In the genomic region with DNA sequence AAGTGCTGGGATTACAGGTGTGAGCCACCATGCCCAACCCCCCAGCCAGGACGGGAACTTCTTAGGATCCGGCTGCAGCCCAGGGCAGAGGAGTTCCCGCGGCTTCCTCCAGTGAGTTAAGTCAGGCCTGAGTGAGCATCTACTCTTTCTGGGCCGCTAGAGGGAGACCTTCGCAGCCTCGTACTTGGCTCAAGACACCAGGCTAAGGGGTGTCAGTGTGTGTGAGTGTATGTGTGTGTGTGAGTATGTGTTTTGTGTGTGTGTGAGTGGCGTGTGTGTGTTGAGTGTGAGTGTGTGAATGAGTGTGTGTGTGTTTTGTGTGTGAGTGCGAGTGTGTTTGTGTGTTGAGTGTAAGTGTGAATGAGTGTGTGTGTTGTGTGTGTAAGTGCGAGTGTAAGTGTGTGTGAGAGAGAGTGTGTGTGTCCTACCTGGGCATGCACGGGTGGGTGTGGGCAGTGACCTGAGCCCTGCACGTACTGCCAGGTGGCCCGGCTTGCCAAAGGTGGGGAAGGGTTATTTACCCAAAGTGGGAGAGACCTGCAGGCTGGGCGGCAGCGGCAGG, we compare ENCODE assay signal across 9 cellular contexts. TPM values are rescaled to one million over a fixed set of nuclear protein-coding genes. Genes with fewer than 3 reads are reported as not detected.
DNase-seq lines count a peak whose midpoint lies in the region; ATAC-seq and TF ChIP-seq lines count a peak whose summit lies in the region.
"Had no signal": no experiment of that assay in that cellular context is flagged by ENCODE, and none has a peak within 500 bp of the region (broad histone marks: within the 10 kb centered on the region; RNA-seq: fewer than 3 reads in every experiment).

No MANE protein-coding gene starts in this region.

- TF ChIP-seq CTCF in PC-3 (conservative IDR thresholded peaks at IDR 0.05; ENCODE audit: low read depth, low read length) (peak; percentile 91), esophagus squamous epithelium (IDR thresholded peaks at IDR 0.05) (peak; percentile 58 to 90 (median 82))

- no peak overlapping the region for H3K9ac ChIP-seq in PC-3 (ENCODE audit: low read length)

- no peaks in the 10 kb centered on the region for H3K79me2 ChIP-seq in PC-3 (ENCODE audit: low read length)

- H2AFZ ChIP-seq in PC-3 (ENCODE audit: low read length) = no peak overlapping the region

- DNase-seq in DMS153 (lab: John Stamatoyannopoulos, UW) (peak; percentile 40), LHCN-M2 (ENCODE audit: low read depth) (peak; percentile 87), PC-3 (peak; percentile 94), activated T-cell treated with anti-CD3 and anti-CD28 coated beads for 4 hours (peak; percentile 55), esophagus squamous epithelium (lab: John Stamatoyannopoulos, UW) (no peak)
- DNase-seq in natural killer cell treated with Interleukin-12 subunit alpha and Interleukin-12 subunit beta and Interleukin-15 and Interleukin-18, amount 100 ng/mL, for 72 hours (ENCODE audit: low spot score) = peak; percentile 83

- intact Hi-C loops in PC-3 (cut with micrococcal nuclease) = loop anchor here (1.0 kb wide), 2 partner anchors 70 to 132 kb away; a partner anchor contains a TSS
- intact Hi-C loops in esophagus squamous epithelium (cut with DNase I) = loop anchor here (5.0 kb wide), 1 partner anchor 137 kb away; no protein-coding TSS in a partner anchor

- no peak overlapping the region for H3K4me3 Mint-ChIP-seq in natural killer cell treated with Interleukin-12 subunit alpha and Interleukin-12 subunit beta and Interleukin-15 and Interleukin-18, amount 100 ng/mL, for 72 hours
- no peak overlapping the region for H3K4me3 Mint-ChIP-seq in stimulated activated memory B cell treated with anti-CD40 and anti-IgM and Interleukin-4, amounts not matched to agents 10 μg/mL and 1 μg/mL and 100 μg/mL, for 72 hours
- H3K4me3 Mint-ChIP-seq: activated naive CD4-positive, alpha-beta T cell treated with anti-CD3 and anti-CD28 coated beads, Interleukin-2, amount 50 U/mL, for 24 hours had no signal

- H3K27ac Mint-ChIP-seq in natural killer cell treated with Interleukin-12 subunit alpha and Interleukin-12 subunit beta and Interleukin-15 and Interleukin-18, amount 100 ng/mL, for 72 hours = no peak overlapping the region
- no peak overlapping the region for H3K27ac Mint-ChIP-seq in stimulated activated memory B cell treated with anti-CD40 and anti-IgM and Interleukin-4, amounts not matched to agents 10 μg/mL and 1 μg/mL and 100 μg/mL, for 72 hours
- H3K27ac Mint-ChIP-seq: activated naive CD4-positive, alpha-beta T cell treated with anti-CD3 and anti-CD28 coated beads, Interleukin-2, amount 50 U/mL, for 24 hours had no signal

- H3K36me3 ChIP-seq in PC-3 (ENCODE audit: low read depth, low read length) (no peaks in the 10 kb centered on the region), esophagus squamous epithelium (no peaks in the 10 kb centered on the region)

- no peaks in the 10 kb centered on the region for H4K20me1 ChIP-seq in PC-3 (ENCODE audit: low read length)

- H3K36me3 Mint-ChIP-seq in natural killer cell treated with Interleukin-12 subunit alpha and Interleukin-12 subunit beta and Interleukin-15 and Interleukin-18, amount 100 ng/mL, for 72 hours = no peaks in the 10 kb centered on the region
- H3K36me3 Mint-ChIP-seq in stimulated activated memory B cell treated with anti-CD40 and anti-IgM and Interleukin-4, amounts not matched to agents 10 μg/mL and 1 μg/mL and 100 μg/mL, for 72 hours = no peaks in the 10 kb centered on the region
- H3K36me3 Mint-ChIP-seq: activated naive CD4-positive, alpha-beta T cell treated with anti-CD3 and anti-CD28 coated beads, Interleukin-2, amount 50 U/mL, for 24 hours had no signal

- peaks cover 13% of the 10 kb centered on the region for H3K4me1 ChIP-seq in PC-3 (ENCODE audit: insufficient read depth, low read length)
- H3K4me1 ChIP-seq in esophagus squamous epithelium = peaks cover 0 to 17% (median 2%) of the 10 kb centered on the region in 3 donors

- no peaks in the 10 kb centered on the region for H3K4me1 Mint-ChIP-seq in natural killer cell treated with Interleukin-12 subunit alpha and Interleukin-12 subunit beta and Interleukin-15 and Interleukin-18, amount 100 ng/mL, for 72 hours (ENCODE audit: low read depth in 2 of 2)
- no peaks in the 10 kb centered on the region for H3K4me1 Mint-ChIP-seq in stimulated activated memory B cell treated with anti-CD40 and anti-IgM and Interleukin-4, amounts not matched to agents 10 μg/mL and 1 μg/mL and 100 μg/mL, for 72 hours
- H3K4me1 Mint-ChIP-seq: activated naive CD4-positive, alpha-beta T cell treated with anti-CD3 and anti-CD28 coated beads, Interleukin-2, amount 50 U/mL, for 24 hours had no signal

- H3K4me2 ChIP-seq in PC-3 (ENCODE audit: low read length) = no peak overlapping the region

- 31 to 43% methylated on average over 8 to 14 of the region's 15 CpGs for WGBS in esophagus squamous epithelium, 2 donors

- H3K4me3 ChIP-seq in PC-3 (ENCODE audit: low read length) (no peak overlapping the region), esophagus squamous epithelium (no peak overlapping the region)

- ATAC-seq in PC-3 (peak; percentile 93), GM18861 (IDR thresholded peaks at IDR 0.05; ENCODE audit: unreplicated experiment) (no peak)
- peak; percentile 89 to 92 for ATAC-seq in natural killer cell treated with Interleukin-12 subunit alpha and Interleukin-12 subunit beta and Interleukin-15 and Interleukin-18, amount 100 ng/mL, for 72 hours
- ATAC-seq in stimulated activated memory B cell treated with anti-CD40 and anti-IgM and Interleukin-4, amounts not matched to agents 10 μg/mL and 1 μg/mL and 100 μg/mL, for 72 hours = peak; percentile 92

- TF ChIP-seq POLR2A in esophagus squamous epithelium (IDR thresholded peaks at IDR 0.05) = no peak

- H3K9me2 ChIP-seq in PC-3 (replicated peaks; ENCODE audit: low read length) = no peaks in the 10 kb centered on the region

- H3K9me3 ChIP-seq in PC-3 (ENCODE audit: low read length) (no peaks in the 10 kb centered on the region), esophagus squamous epithelium (no peaks in the 10 kb centered on the region)

- peaks cover 0 to 2% of the 10 kb centered on the region in 2 donors for H3K27me3 Mint-ChIP-seq in natural killer cell treated with Interleukin-12 subunit alpha and Interleukin-12 subunit beta and Interleukin-15 and Interleukin-18, amount 100 ng/mL, for 72 hours
- no peaks in the 10 kb centered on the region for H3K27me3 Mint-ChIP-seq in stimulated activated memory B cell treated with anti-CD40 and anti-IgM and Interleukin-4, amounts not matched to agents 10 μg/mL and 1 μg/mL and 100 μg/mL, for 72 hours
- H3K27me3 Mint-ChIP-seq: activated naive CD4-positive, alpha-beta T cell treated with anti-CD3 and anti-CD28 coated beads, Interleukin-2, amount 50 U/mL, for 24 hours had no signal

- BruUV-seq in PC-3 (replicated peaks; lab: Mats Ljungman, UMichigan) = no TSS peak

- POLR2A ChIA-PET in PC-3 (lab: Charles Lee; ENCODE audit: unreplicated experiment) = no interaction called here

- CTCF ChIA-PET in PC-3 (lab: Charles Lee) = interaction anchor here (0.7 to 1.1 kb wide), 2 partner anchors 25 to 39 kb away, joined by 3 read pairs; no protein-coding TSS in a partner anchor

- H3K9me3 Mint-ChIP-seq in natural killer cell treated with Interleukin-12 subunit alpha and Interleukin-12 subunit beta and Interleukin-15 and Interleukin-18, amount 100 ng/mL, for 72 hours = no peaks in the 10 kb centered on the region
- H3K9me3 Mint-ChIP-seq in stimulated activated memory B cell treated with anti-CD40 and anti-IgM and Interleukin-4, amounts not matched to agents 10 μg/mL and 1 μg/mL and 100 μg/mL, for 72 hours = no peaks in the 10 kb centered on the region
- H3K9me3 Mint-ChIP-seq: activated naive CD4-positive, alpha-beta T cell treated with anti-CD3 and anti-CD28 coated beads, Interleukin-2, amount 50 U/mL, for 24 hours had no signal

- H3K27me3 ChIP-seq in PC-3 (ENCODE audit: low read length) (no peaks in the 10 kb centered on the region), esophagus squamous epithelium (no peaks in the 10 kb centered on the region)

- peaks cover 4% of the 10 kb centered on the region for H3F3A ChIP-seq in PC-3 (ENCODE audit: low read length, unreplicated experiment)

- H3K27ac ChIP-seq in PC-3 (ENCODE audit: low read length) (no peak overlapping the region), esophagus squamous epithelium (no peak overlapping the region)

RNA-seq across cellular contexts. Expression of a gene that starts 58.5 kb away (rescaled TPM):
- total RNA-seq in LHCN-M2 (2014; rRNA removed) (not detected in 2 replicates), PC-3 (2014; rRNA removed) (not detected in 2 replicates), esophagus squamous epithelium (under 1 TPM in 1 of 4 donors, not detected in 3; 0.26 TPM)
- not detected for polyA plus RNA-seq in LHCN-M2 (2012)
- total RNA-seq in natural killer cell treated with Interleukin-12 subunit alpha and Interleukin-12 subunit beta and Interleukin-15 and Interleukin-18, amount 100 ng/mL, for 72 hours = not detected
